ENCODE assay signal across 21 cellular contexts in the genomic region with DNA sequence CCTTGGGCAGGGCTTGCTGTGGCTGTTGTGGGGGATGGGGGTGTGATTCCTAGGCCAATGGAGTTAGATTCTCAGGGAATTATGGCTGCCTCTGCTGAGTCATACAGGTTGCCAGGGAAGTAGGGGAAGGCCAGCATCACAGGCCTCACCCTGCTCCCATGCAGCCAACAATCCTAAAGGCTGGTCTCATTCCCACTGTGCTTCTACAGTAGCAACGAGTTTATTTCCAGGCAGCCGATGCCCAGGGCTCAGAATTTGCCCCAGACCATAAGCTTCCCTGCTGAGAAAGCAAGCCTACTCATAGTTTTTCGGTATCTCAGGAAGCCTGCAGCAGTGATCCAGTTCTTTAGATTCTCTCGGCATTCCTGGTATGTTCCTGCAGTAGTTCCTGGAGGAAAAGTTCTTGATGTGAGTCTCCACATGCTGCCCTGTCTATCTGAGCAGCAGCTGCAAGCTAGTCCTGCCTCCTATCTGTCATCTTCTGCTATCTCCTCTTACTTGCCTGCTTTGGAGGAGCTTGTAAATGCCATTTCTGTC. TPM values are rescaled to one million over a fixed set of nuclear protein-coding genes. Genes with fewer than 3 reads are reported as not detected.
DNase-seq lines count a peak whose midpoint lies in the region; ATAC-seq, FAIRE-seq and TF ChIP-seq lines count a peak whose summit lies in the region.
"Had no signal": no experiment of that assay in that cellular context is flagged by ENCODE, and none has a peak within 500 bp of the region (broad histone marks: within the 10 kb centered on the region; RNA-seq: fewer than 3 reads in every experiment).

No MANE protein-coding gene starts in this region.

- intact Hi-C loops in K562 (cut with micrococcal nuclease) = no loop called here

- H3K4me1 ChIP-seq in Karpas-422 (ENCODE audit: low read length) (no peaks in the 10 kb centered on the region), K562 (replicated peaks in 1 of 2; ENCODE audit: control insufficient read depth in 2 of 2, insufficient read depth in 2 of 2, low read length in 2 of 2) (peaks cover 16 to 32% of the 10 kb centered on the region in 2 experiments; a peak in 4 of 5 replicates)
- H3K4me1 ChIP-seq: vagina had no signal

- no peak for TF ChIP-seq POLR2A in K562 (conservative IDR thresholded peaks at IDR 0.05)

- no peak for FAIRE-seq in K562 (lab: Jason Lieb, UNC)
- FAIRE-seq: endometrium, RCC 7860 had no signal

- BruUV-seq in K562 (replicated peaks; lab: Mats Ljungman, UMichigan) = no TSS peak

- ATAC-seq in K562 (peak; percentile 41), HG02981 (IDR thresholded peaks at IDR 0.05; ENCODE audit: unreplicated experiment) (no peak), HG02642 (IDR thresholded peaks at IDR 0.05; ENCODE audit: poor library complexity, unreplicated experiment) (no peak)
- ATAC-seq: GM23338; left ventricle myocardium superior; naive thymus-derived CD4-positive, alpha-beta T cell had no signal

- H3K36me3 ChIP-seq in Karpas-422 (ENCODE audit: insufficient read depth, low read length) (no peaks in the 10 kb centered on the region), K562 (ENCODE audit: control insufficient read depth, insufficient read depth, low read length) (no peaks in the 10 kb centered on the region)
- H3K36me3 ChIP-seq: vagina had no signal

- H3K9me3 Mint-ChIP-seq in osteocyte (ENCODE audit: unreplicated experiment) = peaks cover 4% of the 10 kb centered on the region

- WGBS in K562 (ENCODE audit: insufficient coverage, low coverage, missing lambda C conversion rate) = 33% methylated on average over 4 of the region's 4 CpGs

- H4K20me1 ChIP-seq in Karpas-422 (ENCODE audit: insufficient read depth, low read depth, low read length) (no peaks in the 10 kb centered on the region), K562 (replicated peaks; ENCODE audit: control insufficient read depth, insufficient read depth, low read length) (no peaks in the 10 kb centered on the region)

- H3K9ac ChIP-seq in Karpas-422 (ENCODE audit: low read length) = no peak overlapping the region
- H3K9ac ChIP-seq in K562 (ENCODE audit: insufficient read depth in 1 of 2, low read depth in 2 of 2, low read length in 2 of 2) = peak overlapping the region in 1 of 2 experiments; percentile 41; a peak in 1 of 4 replicates

- H3K79me2 ChIP-seq in Karpas-422 (ENCODE audit: low read length) (no peaks in the 10 kb centered on the region), K562 (ENCODE audit: control insufficient read depth, insufficient read depth, low read length) (no peaks in the 10 kb centered on the region)

- no peak for TF ChIP-seq EP300 in K562 (IDR thresholded peaks at IDR 0.05; ENCODE audit: low read length)

- no peaks in the 10 kb centered on the region for H3K9me1 ChIP-seq in K562 (ENCODE audit: control insufficient read depth, insufficient read depth, low read length)

- peaks cover 25% of the 10 kb centered on the region for H3K27me3 Mint-ChIP-seq in osteocyte (ENCODE audit: unreplicated experiment)

- peak in 1 of 2 experiments; percentile 48; a peak in 2 of 4 replicates for TF ChIP-seq RAD21 in K562 (CRISPR knock-in tag; conservative IDR thresholded peaks at IDR 0.05 in 1 of 2, IDR thresholded peaks at IDR 0.05 in 1 of 2)

- no peaks in the 10 kb centered on the region for H3K27me3 ChIP-seq in Karpas-422 (ENCODE audit: low read length)
- H3K27me3 ChIP-seq in K562 (ENCODE audit: control insufficient read depth in 2 of 2, insufficient read depth in 2 of 2, low read length in 2 of 2) = no peaks in the 10 kb centered on the region
- H3K27me3 ChIP-seq: vagina had no signal

- in situ Hi-C loops in K562 (cut with MboI) = loop anchor here (10.0 kb wide), 1 partner anchor 1006 kb away; no protein-coding TSS in a partner anchor

- H3K36me3 Mint-ChIP-seq in osteocyte (ENCODE audit: unreplicated experiment) = no peaks in the 10 kb centered on the region

- H3K9me2 ChIP-seq in Karpas-422 (replicated peaks; ENCODE audit: insufficient read depth, low read length) = no peaks in the 10 kb centered on the region

- H3K4me3 Mint-ChIP-seq in osteocyte (ENCODE audit: unreplicated experiment) = no peak overlapping the region
- H3K4me3 Mint-ChIP-seq: GM23338; naive thymus-derived CD4-positive, alpha-beta T cell had no signal

- H3K27ac ChIP-seq in Karpas-422 (ENCODE audit: low read length) (no peak overlapping the region), K562 (ENCODE audit: extremely low read depth, low read depth, low read length) (no peak overlapping the region)
- H3K27ac ChIP-seq: vagina had no signal

- H3K4me3 ChIP-seq in Karpas-422 (ENCODE audit: low read length) = no peak overlapping the region
- H3K4me3 ChIP-seq in K562 = no peak overlapping the region
- H3K4me3 ChIP-seq: GM23338, vagina had no signal

- no peaks in the 10 kb centered on the region for H3K4me1 Mint-ChIP-seq in osteocyte (ENCODE audit: unreplicated experiment)

- peak; percentile 21 to 26 (median 22); a peak in 2 of 6 replicates for TF ChIP-seq CTCF in K562 (IDR thresholded peaks at IDR 0.05 in 2 of 3, conservative IDR thresholded peaks at IDR 0.05 in 1 of 3; ENCODE audit: insufficient read depth in 2 of 3, low read depth in 1 of 3, low read length in 3 of 3)
- TF ChIP-seq CTCF in osteocyte (IDR thresholded peaks at IDR 0.05) = no peak

- CTCF ChIA-PET in K562 (lab: Yijun Ruan, JAX; ENCODE audit: low intra/inter-chr PET ratio) = interaction anchor here (0.6 kb wide), 1 partner anchor 1073 kb away, joined by 3 read pairs; no protein-coding TSS in a partner anchor

- H2AFZ ChIP-seq in Karpas-422 (ENCODE audit: low read length) (no peak overlapping the region), K562 (ENCODE audit: low read depth, low read length) (peak overlapping the region; percentile 64)

- POLR2A ChIA-PET in K562 (lab: Yijun Ruan, JAX) = interaction anchor here (1.1 to 3.0 kb wide), 4 partner anchors 13 to 63 kb away, joined by 3 to 16 read pairs (median 3); no protein-coding TSS in a partner anchor

- DNase-seq in Karpas-422 (peak; percentile 27), K562 (ENCODE audit: extremely low read depth in 1 of 4, low spot score in 3 of 4) (peak in 1 of 4 experiments; percentile 48), inferior parietal cortex (ENCODE audit: extremely low spot score) (peak; percentile 21), osteocyte (ENCODE audit: extremely low spot score, unreplicated experiment) (no peak), DMS153 treated with DMSO at 0.1 percent for 48 hours (lab: John Stamatoyannopoulos, UW; ENCODE audit: unreplicated experiment) (no peak)
- DNase-seq in stimulated activated CD4-positive, alpha-beta T cell treated with anti-CD3 and anti-CD28 coated beads, Interleukin-4, amount 100 ng/mL, for 4 hours = no peak
- DNase-seq: activated CD4-positive, alpha-beta T cell treated with anti-CD3 and anti-CD28 coated beads for 48 hours; activated CD8-positive, alpha-beta memory T cell treated with anti-CD3 and anti-CD28 coated beads, Interleukin-2, amount 50 U/mL, for 4 hours; activated gamma-delta T cell; foreskin melanocyte; Kasumi-1; left ventricle myocardium superior; NCI-H2171 treated with DMSO at 0.1 percent for 48 hours; NCI-H774 had no signal

- H3K27ac Mint-ChIP-seq in osteocyte (ENCODE audit: unreplicated experiment) = peak overlapping the region; percentile 59
- H3K27ac Mint-ChIP-seq: GM23338 had no signal

- H3K9me3 ChIP-seq in Karpas-422 (ENCODE audit: low read length) = no peaks in the 10 kb centered on the region
- no peaks in the 10 kb centered on the region for H3K9me3 ChIP-seq in K562 (replicated peaks; ENCODE audit: control insufficient read depth, insufficient read depth, low read depth, low read length)
- H3K9me3 ChIP-seq: vagina had no signal

- H3K4me2 ChIP-seq in Karpas-422 (ENCODE audit: low read depth, low read length, poor library complexity, severe bottlenecking) (no peak overlapping the region), K562 (ENCODE audit: insufficient read depth, low read length) (peak overlapping the region; percentile 22)
- H3K4me2 ChIP-seq: GM23338 had no signal

TF ChIP-seq in K562, 482 proteins besides CTCF, POLR2A, EP300 and RAD21 (continues in another document):
- TF ChIP-seq ATF1 (CRISPR knock-in tag; IDR thresholded peaks at IDR 0.05) (no peak), ATF1 (tag; IDR thresholded peaks at IDR 0.05) (no peak), ZNF551 (CRISPR knock-in tag; IDR thresholded peaks at IDR 0.05) (no peak), TEAD4 (IDR thresholded peaks at IDR 0.05; ENCODE audit: low read length) (peak; percentile 18; the same call in 1 of the 2 replicates), TEAD4 (CRISPR knock-in tag; IDR thresholded peaks at IDR 0.05; ENCODE audit: borderline replicate concordance) (no peak), ZNF239 (CRISPR knock-in tag; IDR thresholded peaks at IDR 0.05) (no peak), ZNF57 (CRISPR knock-in tag; IDR thresholded peaks at IDR 0.05) (no peak), ZNF184 (CRISPR knock-in tag; IDR thresholded peaks at IDR 0.05) (no peak), C11orf30 (IDR thresholded peaks at IDR 0.05; ENCODE audit: low read depth) (peak; percentile 20; the same call in 1 of the 2 replicates), GABPB1 (CRISPR knock-in tag; IDR thresholded peaks at IDR 0.05) (no peak)

RNA-seq across cellular contexts. Expression of a gene that starts 59.3 kb away (rescaled TPM):
- total RNA-seq in Karpas-422 (2014; rRNA removed; shearing (Covaris generic); ENCODE audit: low replicate concordance) = not detected in 2 replicates
- 2.3 and 8.7 TPM in 2 replicates for total RNA-seq in K562 (2011; cell fraction: chromatin; rRNA removed; ENCODE audit: low replicate concordance)
- total RNA-seq in K562 (2011; cell fraction: nucleolus; rRNA removed) = 0.67 and 3.2 TPM in 2 replicates
- total RNA-seq in K562 (2011; cell fraction: nucleoplasm; rRNA removed) = 4.3 and 4.7 TPM in 2 replicates
- total RNA-seq in K562 (2014; rRNA removed) = 3.3 and 5.6 TPM in 2 replicates
- total RNA-seq in K562 (2014; rRNA removed; fragmentation: Illumina TruSeq; extraction: Trizol) = 4.2 and 4.5 TPM in 2 replicates
- 5.2 and 6.3 TPM in 2 replicates for total RNA-seq in K562 (2015; rRNA removed; fragmentation: Illumina TruSeq; extraction: Trizol)
- total RNA-seq in K562 (2021) = 6.0 and 6.2 TPM in 2 replicates
- 3.2 and 4.3 TPM in 2 replicates for polyA plus RNA-seq in K562 (2011; rRNA removed)
- polyA plus RNA-seq in K562 (2011; cell fraction: cytosol; rRNA removed) = 2.1 and 2.5 TPM in 2 replicates
- 1.9 and 2.5 TPM in 2 replicates for polyA plus RNA-seq in K562 (2011; cell fraction: nucleus; rRNA removed)
- 5.5 and 10.3 TPM in 2 replicates for polyA plus RNA-seq in K562 (2012)
- polyA plus RNA-seq in K562 (2014; fragmentation: Illumina TruSeq; extraction: Trizol) = 4.5 TPM in 2 replicates
- 1 to 10 TPM; 4.4 to 5.8 TPM for polyA plus RNA-seq in K562 (2014; fragmentation: Nextera tagmentation; extraction: Ambion mirVana)
- 3.9 and 5.6 TPM in 2 replicates for polyA plus RNA-seq in K562 (2014; rRNA removed)
- polyA minus RNA-seq in K562 (2011; rRNA and poly(A)+ RNA removed) = 1.8 and 3.9 TPM in 2 replicates
- 1.2 and 4.0 TPM in 2 replicates for polyA minus RNA-seq in K562 (2011; cell fraction: cytosol; rRNA and poly(A)+ RNA removed)
- 1.5 and 3.6 TPM in 2 replicates for polyA minus RNA-seq in K562 (2011; cell fraction: nucleus; rRNA and poly(A)+ RNA removed)
- 55.8 and 70.3 TPM in 2 replicates for total RNA-seq in osteocyte
- polyA plus RNA-seq: naive thymus-derived CD4-positive, alpha-beta T cell had no signal

Comparison
In these comparisons a context has a peak if more than half of its experiments do, and no peak if none do; other contexts are left out.
1. DNase-seq: peak in Karpas-422 (single experiment) and inferior parietal cortex (single experiment); none in osteocyte (single experiment), stimulated activated CD4-positive, alpha-beta T cell treated with anti-CD3 and anti-CD28 coated beads, Interleukin-4, amount 100 ng/mL, for 4 hours (0 of 2) and DMS153 treated with DMSO at 0.1 percent for 48 hours (single experiment).